ENCODE assay signal across 14 cellular contexts in the genomic region with DNA sequence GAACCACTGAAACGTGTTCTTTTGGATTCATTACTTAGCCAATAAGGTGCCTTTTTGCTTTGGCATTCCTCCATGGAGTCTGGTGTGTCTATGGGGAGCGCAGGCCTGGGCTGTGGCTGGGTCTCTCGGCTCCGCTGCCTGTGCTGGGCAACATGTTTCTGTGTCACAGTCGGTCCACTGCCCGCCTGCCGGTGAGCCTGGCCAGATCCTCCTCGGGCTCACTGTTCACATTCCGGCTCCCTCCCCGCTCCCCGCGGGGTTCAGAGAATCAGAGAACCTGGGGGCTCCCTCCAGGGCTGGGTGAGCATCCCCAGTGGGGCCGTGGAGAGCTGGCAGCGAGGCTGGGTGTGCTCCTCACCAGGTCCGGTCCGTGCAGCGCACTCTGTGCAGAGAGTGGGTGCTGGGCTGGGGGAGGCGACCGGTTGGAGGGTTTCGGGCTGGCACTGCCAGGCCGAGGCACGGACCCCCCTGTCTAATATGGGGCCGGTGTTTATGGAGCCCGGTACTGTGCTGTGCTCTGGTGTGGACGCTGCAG.
"Had no signal": no experiment of that assay in that cellular context is flagged by ENCODE, and none has a peak within 500 bp of the region (broad histone marks: within the 10 kb centered on the region; RNA-seq: fewer than 3 reads in every experiment).

No MANE protein-coding gene starts in this region.

- H3K4me3 Mint-ChIP-seq: activated T-cell treated with anti-CD3 and anti-CD28 coated beads, Interleukin-2, amount 50 U/mL, for 72 hours; type B pancreatic cell had no signal

- H3K9me3 Mint-ChIP-seq: type B pancreatic cell had no signal

- H3K27me3 ChIP-seq: breast epithelium, foreskin keratinocyte, left lung, pancreas had no signal

- H3K9me3 ChIP-seq: breast epithelium, left lung, pancreas had no signal

- ATAC-seq: activated T-cell treated with anti-CD3 and anti-CD28 coated beads, Interleukin-2, amount 50 U/mL, for 72 hours; foreskin keratinocyte; left lung; pancreas had no signal

- H3K36me3 ChIP-seq: breast epithelium, left lung, pancreas had no signal

- H3K27me3 Mint-ChIP-seq: type B pancreatic cell had no signal

- H3K27ac Mint-ChIP-seq: activated T-cell treated with anti-CD3 and anti-CD28 coated beads, Interleukin-2, amount 50 U/mL, for 72 hours; type B pancreatic cell had no signal

- DNase-seq: activated CD4-positive, alpha-beta T cell treated with anti-CD3 and anti-CD28 coated beads, Interleukin-2, amount 50 U/mL, for 4 hours; activated CD4-positive, CD25-positive, alpha-beta regulatory T cell treated with anti-CD3 and anti-CD28 coated beads, Interleukin-2, amount 50 U/mL, for 72 hours; activated naive CD4-positive, alpha-beta T cell; activated T-cell treated with anti-CD3 and anti-CD28 coated beads, Interleukin-2, amount 50 U/mL, for 72 hours; foreskin keratinocyte; mesenchymal stem cell; retina; T-helper 2 cell had no signal

- H3K4me3 ChIP-seq: breast epithelium, left lung, pancreas, SK-N-MC, skin epidermis had no signal

- H3K4me1 ChIP-seq: breast epithelium, foreskin keratinocyte, pancreas had no signal

- H3K27ac ChIP-seq: breast epithelium, foreskin keratinocyte, left lung, pancreas, SK-N-MC, skin epidermis had no signal
